Comparison of ENCODE assay signal across 14 cellular contexts in the genomic region with DNA sequence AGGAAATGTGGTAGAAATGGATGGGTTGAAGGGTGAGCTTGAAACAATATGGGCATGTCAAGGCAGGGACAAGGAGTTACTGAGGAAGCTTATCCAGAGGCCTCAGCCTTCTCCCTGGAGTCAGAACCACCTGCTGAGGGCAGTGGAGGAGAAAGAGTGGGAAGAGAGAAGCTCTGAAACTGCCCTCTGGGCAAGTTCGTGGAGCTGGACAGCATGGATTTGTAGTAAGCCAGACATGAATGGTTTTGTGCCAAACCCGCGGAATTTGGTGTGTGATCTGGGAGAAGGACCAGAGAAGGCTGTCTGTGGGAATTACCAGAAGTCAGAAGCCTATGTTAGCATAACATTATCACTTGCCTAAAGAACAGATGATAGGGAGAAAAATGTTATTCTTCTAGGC.
DNase-seq lines count a peak whose midpoint lies in the region; TF ChIP-seq lines count a peak whose summit lies in the region.
"Had no signal": no experiment of that assay in that cellular context is flagged by ENCODE, and none has a peak within 500 bp of the region (broad histone marks: within the 10 kb centered on the region; RNA-seq: fewer than 3 reads in every experiment).

No MANE protein-coding gene starts in this region.

- no peak for TF ChIP-seq POLR2A in prostate gland (IDR thresholded peaks at IDR 0.05)

- peak; percentile 95 for DNase-seq in AG10803 (ENCODE audit: low read depth)
- peak; percentile 35 for DNase-seq in HT1080 (ENCODE audit: low read depth)
- DNase-seq in cardiac fibroblast (ENCODE audit: low read depth in 2 of 2) = peak; percentile 32 to 79
- DNase-seq in myocyte (ENCODE audit: low read depth) = peak; percentile 86
- no peak for DNase-seq in KG1 (lab: John Stamatoyannopoulos, UW)
- DNase-seq in prostate gland (ENCODE audit: low spot score) = no peak
- no peak for DNase-seq in caudate nucleus (lab: John Stamatoyannopoulos, UW)
- DNase-seq in hepatocyte (ENCODE audit: low spot score) = no peak
- DNase-seq: KBM-7; NCI-H2081; stimulated activated CD4-positive, alpha-beta T cell treated with anti-CD3 and anti-CD28 coated beads, Interleukin-2, amount 100 ng/mL, for 48 hours; stimulated activated naive CD4-positive, alpha-beta T cell; T-helper 1 cell had no signal

- H3K4me3 ChIP-seq in AG10803 (ENCODE audit: low read length) (no peak overlapping the region), cardiac fibroblast (replicated peaks in 1 of 2; ENCODE audit: low read depth in 2 of 2, low read length in 2 of 2) (no peak overlapping the region), prostate gland (no peak overlapping the region), hepatocyte (no peak overlapping the region)
- H3K4me3 ChIP-seq: BLaER1 treated with 17β-estradiol and CSF1 and Interleukin-3, amounts not matched to agents 10 nM and 100 nM had no signal

- TF ChIP-seq CTCF in AG10803 (conservative IDR thresholded peaks at IDR 0.05; ENCODE audit: low read length) (no peak; the same call in 1 of the 2 replicates), cardiac fibroblast (IDR thresholded peaks at IDR 0.05; ENCODE audit: low read depth, low read length) (no peak), prostate gland (IDR thresholded peaks at IDR 0.05) (no peak), hepatocyte (IDR thresholded peaks at IDR 0.05; ENCODE audit: poor library complexity) (no peak)

- no peak overlapping the region for H2AFZ ChIP-seq in hepatocyte

- H3K36me3 ChIP-seq in prostate gland (no peaks in the 10 kb centered on the region), hepatocyte (replicated peaks; ENCODE audit: insufficient read depth, low read depth) (no peaks in the 10 kb centered on the region)
- H3K36me3 ChIP-seq: BLaER1 treated with 17β-estradiol and CSF1 and Interleukin-3, amounts not matched to agents 10 nM and 100 nM had no signal

- H3K4me1 ChIP-seq in prostate gland (replicated peaks) (no peaks in the 10 kb centered on the region), hepatocyte (ENCODE audit: insufficient read depth) (no peaks in the 10 kb centered on the region)

- no peaks in the 10 kb centered on the region for H3K9me2 ChIP-seq in hepatocyte (replicated peaks; ENCODE audit: insufficient read depth)

- H3K4me2 ChIP-seq in hepatocyte = no peak overlapping the region

- H3K27ac ChIP-seq in prostate gland (no peak overlapping the region), caudate nucleus (ENCODE audit: low read depth, low read length) (no peak overlapping the region), hepatocyte (no peak overlapping the region)
- H3K27ac ChIP-seq: BLaER1 treated with 17β-estradiol and CSF1 and Interleukin-3, amounts not matched to agents 10 nM and 100 nM had no signal

- H3K9me3 ChIP-seq in prostate gland (no peaks in the 10 kb centered on the region), hepatocyte (ENCODE audit: low read depth) (no peaks in the 10 kb centered on the region)
- H3K9me3 ChIP-seq: BLaER1 treated with 17β-estradiol and CSF1 and Interleukin-3, amounts not matched to agents 10 nM and 100 nM had no signal

- 69% methylated on average over 3 of the region's 3 CpGs for WGBS in prostate gland
- WGBS in hepatocyte (ENCODE audit: low lambda C conversion rate, missing lambda C conversion rate) = 85% methylated on average over 3 of the region's 3 CpGs

- no peaks in the 10 kb centered on the region for H3K27me3 ChIP-seq in prostate gland (replicated peaks; ENCODE audit: insufficient read depth)
- H3K27me3 ChIP-seq in hepatocyte = no peaks in the 10 kb centered on the region
- H3K27me3 ChIP-seq: BLaER1 treated with 17β-estradiol and CSF1 and Interleukin-3, amounts not matched to agents 10 nM and 100 nM had no signal

- intact Hi-C loops in prostate gland (cut with DNase I) = no loop called here

- H3K79me2 ChIP-seq in hepatocyte = no peaks in the 10 kb centered on the region

- no peaks in the 10 kb centered on the region for H4K20me1 ChIP-seq in hepatocyte (ENCODE audit: insufficient read depth, poor library complexity, severe bottlenecking)
- H4K20me1 ChIP-seq: BLaER1 treated with 17β-estradiol and CSF1 and Interleukin-3, amounts not matched to agents 10 nM and 100 nM had no signal

Comparison
In these comparisons a context has a peak if more than half of its experiments do, and no peak if none do; other contexts are left out.
1. DNase-seq: peak in AG10803 (single experiment), HT1080 (single experiment), cardiac fibroblast (2 of 2) and myocyte (single experiment); none in KG1 (single experiment), prostate gland (single experiment), caudate nucleus (0 of 61) and hepatocyte (single experiment).